In the genomic region with DNA sequence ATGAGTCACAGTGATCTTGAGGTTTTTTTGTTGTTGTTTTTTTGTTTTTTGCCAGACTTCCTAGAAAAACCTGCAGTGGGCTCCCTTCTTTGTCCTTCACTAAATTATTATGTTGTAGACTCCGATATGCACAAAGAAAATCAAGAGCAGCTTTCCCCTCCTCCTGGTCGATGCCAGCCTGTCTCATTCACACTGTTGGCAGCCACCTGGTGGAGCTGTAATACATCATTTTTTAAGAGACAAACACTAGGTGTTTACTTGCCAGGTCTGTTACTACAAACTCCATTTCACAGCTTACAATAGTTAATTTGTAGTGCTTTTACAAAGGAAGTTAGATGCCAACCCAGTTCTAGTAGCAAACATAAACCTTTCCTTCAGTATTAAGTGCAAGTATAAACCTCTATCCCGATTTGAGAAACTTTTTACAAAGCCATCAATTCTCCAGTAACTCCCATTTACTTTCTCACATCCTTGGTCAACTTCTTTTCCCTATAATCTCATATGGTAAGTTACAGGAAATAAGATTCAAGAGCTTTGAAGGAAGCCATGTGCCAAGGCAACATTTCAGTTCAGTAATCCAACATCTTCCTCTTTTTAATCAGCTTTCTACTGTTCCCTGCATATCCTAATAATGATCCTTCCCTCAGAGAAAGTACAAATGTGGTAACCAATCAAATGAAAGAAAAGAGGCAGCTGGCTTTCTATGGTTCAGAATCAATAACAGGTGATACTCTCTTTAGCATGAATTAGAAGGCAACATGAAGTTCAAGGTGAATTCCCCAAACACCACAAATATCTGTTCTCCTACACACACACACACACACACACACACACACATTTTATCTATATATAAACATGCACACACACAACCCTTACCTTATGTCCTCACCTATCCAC, we compare ENCODE assay signal across 8 cellular contexts. TPM values are rescaled to one million over a fixed set of nuclear protein-coding genes. Genes with fewer than 3 reads are reported as not detected.
DNase-seq lines count a peak whose midpoint lies in the region; ATAC-seq and FAIRE-seq lines count a peak whose summit lies in the region.

No MANE protein-coding gene starts in this region.

- DNase-seq in NCI-H774 (lab: John Stamatoyannopoulos, UW): peak; percentile 53
- no peak for DNase-seq in activated naive CD8-positive, alpha-beta T cell treated with anti-CD3 and anti-CD28 coated beads, Interleukin-2, amount 10 ng/mL, durations not matched to agents 7 days and 5 days
- no peak for DNase-seq in naive B cell
- DNase-seq in MG63: no peak
- no peak for DNase-seq in mesenchymal stem cell

- H4K8ac ChIP-seq in mesenchymal stem cell (ENCODE audit: low read length): no peak overlapping the region

- H2BK120ac ChIP-seq in mesenchymal stem cell (ENCODE audit: low read depth, low read length): no peak overlapping the region

- no peak overlapping the region for H3K9ac ChIP-seq in mesenchymal stem cell (ENCODE audit: low read length)

- H3K4me1 Mint-ChIP-seq in activated naive CD8-positive, alpha-beta T cell treated with anti-CD3 and anti-CD28 coated beads, Interleukin-2, amount 10 ng/mL, durations not matched to agents 7 days and 5 days: peaks cover 36% of the 10 kb centered on the region
- H3K4me1 Mint-ChIP-seq in naive B cell: peaks cover 30 to 33% (median 33%) of the 10 kb centered on the region in 3 donors

- H3K27me3 ChIP-seq in MG63: no peaks in the 10 kb centered on the region
- no peaks in the 10 kb centered on the region for H3K27me3 ChIP-seq in mesenchymal stem cell (ENCODE audit: control insufficient read depth in 1 of 2, insufficient read depth in 1 of 2, low read length in 2 of 2)

- H4K91ac ChIP-seq in mesenchymal stem cell (ENCODE audit: low read length): no peak overlapping the region

- H3K4me3 ChIP-seq in MG63: no peak overlapping the region
- no peak overlapping the region for H3K4me3 ChIP-seq in mesenchymal stem cell (ENCODE audit: insufficient read depth in 1 of 2, low read depth in 1 of 2, low read length in 2 of 2)

- no peaks in the 10 kb centered on the region for H3K9me3 Mint-ChIP-seq in activated naive CD8-positive, alpha-beta T cell treated with anti-CD3 and anti-CD28 coated beads, Interleukin-2, amount 10 ng/mL, durations not matched to agents 7 days and 5 days
- no peaks in the 10 kb centered on the region for H3K9me3 Mint-ChIP-seq in naive B cell

- H3K4ac ChIP-seq in mesenchymal stem cell (ENCODE audit: low read depth in 1 of 2, low read length in 2 of 2): no peak overlapping the region

- H3K4me2 ChIP-seq in mesenchymal stem cell (ENCODE audit: low read length, poor library complexity, severe bottlenecking): no peak overlapping the region

- 71% methylated on average over 3 of the region's 3 CpGs for whole genome bisulfite sequencing in mesenchymal stem cell

- no peak overlapping the region for H2AFZ ChIP-seq in mesenchymal stem cell (ENCODE audit: low read depth, low read length)

- peak overlapping the region; percentile 33 for H3K4me3 Mint-ChIP-seq in activated naive CD8-positive, alpha-beta T cell treated with anti-CD3 and anti-CD28 coated beads, Interleukin-2, amount 10 ng/mL, durations not matched to agents 7 days and 5 days
- H3K4me3 Mint-ChIP-seq in naive B cell: peak overlapping the region in 4 of 8 donors; percentile 25 to 59 (median 44)

- H3K23ac ChIP-seq in mesenchymal stem cell (ENCODE audit: low read length in 2 of 2): no peak overlapping the region

- H3K79me1 ChIP-seq in mesenchymal stem cell (replicated peaks; ENCODE audit: low read length, poor library complexity, severe bottlenecking): peaks cover 11% of the 10 kb centered on the region

- peaks cover 13% of the 10 kb centered on the region for H3K36me3 Mint-ChIP-seq in activated naive CD8-positive, alpha-beta T cell treated with anti-CD3 and anti-CD28 coated beads, Interleukin-2, amount 10 ng/mL, durations not matched to agents 7 days and 5 days
- H3K36me3 Mint-ChIP-seq in naive B cell: peaks cover under 1 to 13% of the 10 kb centered on the region in 2 donors

- H3K9me3 ChIP-seq in MG63 (no peaks in the 10 kb centered on the region), mesenchymal stem cell (ENCODE audit: control insufficient read depth, low read length) (no peaks in the 10 kb centered on the region)

- H3K27ac ChIP-seq in mesenchymal stem cell (ENCODE audit: low read length, poor library complexity, severe bottlenecking): no peak overlapping the region

- no peak overlapping the region for H2AK5ac ChIP-seq in mesenchymal stem cell (ENCODE audit: low read length, severe bottlenecking)

- peak; percentile 6 for FAIRE-seq in G401.6 (lab: Jason Lieb, UNC)

- peak overlapping the region; percentile 67 for H3K27ac Mint-ChIP-seq in activated naive CD8-positive, alpha-beta T cell treated with anti-CD3 and anti-CD28 coated beads, Interleukin-2, amount 10 ng/mL, durations not matched to agents 7 days and 5 days
- peak overlapping the region in 5 of 6 donors; percentile 43 to 93 (median 74) for H3K27ac Mint-ChIP-seq in naive B cell

- POLR2A ChIA-PET in activated naive CD8-positive, alpha-beta T cell treated with anti-CD3 and anti-CD28 coated beads, Interleukin-2, amount 10 ng/mL, durations not matched to agents 7 days and 5 days (lab: Charles Lee): interaction anchor here (0.6 to 3.0 kb wide), 4 partner anchors 13 to 175 kb away, joined by 3 to 14 read pairs (median 3); partner anchors contain the start of genes AAGAB, IQCH and SMAD3

- ATAC-seq in HG02759 (IDR thresholded peaks at IDR 0.05; ENCODE audit: unreplicated experiment) (peak; percentile 21), naive B cell (ENCODE audit: low read depth in 2 of 2) (peak; percentile 37 to 41), GM19328 (IDR thresholded peaks at IDR 0.05; ENCODE audit: unreplicated experiment) (no peak)
- ATAC-seq in activated naive CD8-positive, alpha-beta T cell treated with anti-CD3 and anti-CD28 coated beads, Interleukin-2, amount 10 ng/mL, durations not matched to agents 7 days and 5 days (ENCODE audit: low read depth): no peak

- H2BK15ac ChIP-seq in mesenchymal stem cell (ENCODE audit: low read depth, poor library complexity, severe bottlenecking): no peak overlapping the region

- H3K4me1 ChIP-seq in mesenchymal stem cell (ENCODE audit: control insufficient read depth, insufficient read depth, low read depth, low read length): no peaks in the 10 kb centered on the region

- no peak overlapping the region for H3K14ac ChIP-seq in mesenchymal stem cell (ENCODE audit: low read length in 2 of 2)

- no peaks in the 10 kb centered on the region for H3K27me3 Mint-ChIP-seq in activated naive CD8-positive, alpha-beta T cell treated with anti-CD3 and anti-CD28 coated beads, Interleukin-2, amount 10 ng/mL, durations not matched to agents 7 days and 5 days
- H3K27me3 Mint-ChIP-seq in naive B cell: no peaks in the 10 kb centered on the region

- H2BK5ac ChIP-seq in mesenchymal stem cell (ENCODE audit: low read depth, low read length, poor library complexity, severe bottlenecking): no peak overlapping the region

- no peak overlapping the region for H2BK12ac ChIP-seq in mesenchymal stem cell (ENCODE audit: low read length in 2 of 2)

- no peak overlapping the region for H3K18ac ChIP-seq in mesenchymal stem cell (ENCODE audit: low read depth in 1 of 2, low read length in 2 of 2)

- peaks cover 7% of the 10 kb centered on the region for H3K36me3 ChIP-seq in MG63
- peaks cover 0 to 14% of the 10 kb centered on the region in 2 experiments for H3K36me3 ChIP-seq in mesenchymal stem cell (ENCODE audit: control insufficient read depth in 1 of 2, insufficient read depth in 2 of 2, low read depth in 1 of 2, low read length in 2 of 2)

RNA-seq across cellular contexts. Expression of gene AAGAB, which starts 14.0 kb away (rescaled TPM):
- total RNA-seq in activated naive CD8-positive, alpha-beta T cell treated with anti-CD3 and anti-CD28 coated beads, Interleukin-2, amount 10 ng/mL, durations not matched to agents 7 days and 5 days: 10 to 100 TPM; 39.3 to 40.4 TPM
- 10 to 100 TPM; 30.7 to 41.8 (median 35.1) TPM for polyA plus RNA-seq in naive B cell (ENCODE audit: low read depth in 6 of 6)
- total RNA-seq in MG63 (2014; rRNA removed; shearing (Covaris generic); ENCODE audit: low replicate concordance): 63.7 and 68.1 TPM in 2 replicates
- polyA plus RNA-seq in mesenchymal stem cell (2013, experiment 1 of 2): 24.1 TPM
- polyA plus RNA-seq in mesenchymal stem cell (2013, experiment 2 of 2): 25.7 TPM

RNA-seq across cellular contexts. Expression of gene IQCH, which starts 14.1 kb away (rescaled TPM):
- 1 to 10 TPM; 1.2 to 2.2 TPM for total RNA-seq in activated naive CD8-positive, alpha-beta T cell treated with anti-CD3 and anti-CD28 coated beads, Interleukin-2, amount 10 ng/mL, durations not matched to agents 7 days and 5 days
- under 1 TPM in 2 of 6 donors, not detected in 4; 0.23 to 0.30 TPM for polyA plus RNA-seq in naive B cell (ENCODE audit: low read depth in 6 of 6)
- total RNA-seq in MG63 (2014; rRNA removed; shearing (Covaris generic); ENCODE audit: low replicate concordance): 2.2 and 3.5 TPM in 2 replicates
- polyA plus RNA-seq in mesenchymal stem cell (2013, experiment 1 of 2): 0.76 TPM
- 0.84 TPM for polyA plus RNA-seq in mesenchymal stem cell (2013, experiment 2 of 2)

Comparison
In these comparisons a context has a peak if more than half of its experiments do, and no peak if none do; other contexts are left out.
1. ATAC-seq: peak in HG02759 (single experiment) and naive B cell (2 of 2); none in activated naive CD8-positive, alpha-beta T cell treated with anti-CD3 and anti-CD28 coated beads, Interleukin-2, amount 10 ng/mL, durations not matched to agents 7 days and 5 days (single experiment) and GM19328 (single experiment).